Comparison of ENCODE assay signal across 8 cellular contexts in genomic region chr14:55052259-55052930, GRCh38. TPM values are rescaled to one million over a fixed set of nuclear protein-coding genes. Genes with fewer than 3 reads are reported as not detected.
A peak's percentile ranks its signal among the peaks of the same experiment; 100 is the strongest.
DNase-seq lines count a peak whose midpoint lies in the region; ATAC-seq lines count a peak whose summit lies in the region.

No MANE protein-coding gene starts in this region.

- intact Hi-C loops in activated naive CD4-positive, alpha-beta T cell treated with anti-CD3 and anti-CD28 coated beads for 36 hours (cut with micrococcal nuclease) = loop anchor here (1.0 to 5.0 kb wide), 4 partner anchors 46 to 360 kb away; partner anchors contain the start of genes ATG14 and FBXO34

- peak overlapping the region; percentile 95 for H3K27ac Mint-ChIP-seq in activated naive CD4-positive, alpha-beta T cell treated with anti-CD3 and anti-CD28 coated beads for 36 hours
- peak overlapping the region; percentile 88 for H3K27ac Mint-ChIP-seq in activated naive CD8-positive, alpha-beta T cell
- H3K27ac Mint-ChIP-seq in stimulated activated memory B cell treated with anti-CD40 and anti-IgM and Interleukin-4, amounts not matched to agents 10 μg/mL and 1 μg/mL and 100 μg/mL, for 72 hours = peak overlapping the region; percentile 92

- H3K4me3 ChIP-seq in iPS DF 6.9 (ENCODE audit: low read length) = peak overlapping the region; percentile 93; the same call in 1 of the 2 replicates

- ATAC-seq in HG03064 (IDR thresholded peaks at IDR 0.05; ENCODE audit: low read depth, unreplicated experiment) = peak; percentile 6
- ATAC-seq in stimulated activated memory B cell treated with anti-CD40 and anti-IgM and Interleukin-4, amounts not matched to agents 10 μg/mL and 1 μg/mL and 100 μg/mL, for 72 hours = no peak
- no peak for ATAC-seq in GM21360 (IDR thresholded peaks at IDR 0.05; ENCODE audit: unreplicated experiment)
- no peak for ATAC-seq in HG03521 (IDR thresholded peaks at IDR 0.05; ENCODE audit: unreplicated experiment)

- peaks cover 25% of the 10 kb centered on the region for H3K36me3 Mint-ChIP-seq in activated naive CD4-positive, alpha-beta T cell treated with anti-CD3 and anti-CD28 coated beads for 36 hours (ENCODE audit: low read depth)
- H3K36me3 Mint-ChIP-seq in activated naive CD8-positive, alpha-beta T cell = peaks cover 4% of the 10 kb centered on the region
- H3K36me3 Mint-ChIP-seq in stimulated activated memory B cell treated with anti-CD40 and anti-IgM and Interleukin-4, amounts not matched to agents 10 μg/mL and 1 μg/mL and 100 μg/mL, for 72 hours = peaks cover 17% of the 10 kb centered on the region

- no CpG with 5 or more reads among the region's 14 CpGs for WGBS in iPS DF 6.9 (ENCODE audit: insufficient coverage, insufficient read length)

- H3K9me3 ChIP-seq in iPS DF 6.9 (ENCODE audit: control insufficient read depth, insufficient read depth, low read length) = no peaks in the 10 kb centered on the region

- H3K27me3 Mint-ChIP-seq in activated naive CD4-positive, alpha-beta T cell treated with anti-CD3 and anti-CD28 coated beads for 36 hours (ENCODE audit: low read depth) = no peaks in the 10 kb centered on the region
- no peaks in the 10 kb centered on the region for H3K27me3 Mint-ChIP-seq in activated naive CD8-positive, alpha-beta T cell
- no peaks in the 10 kb centered on the region for H3K27me3 Mint-ChIP-seq in stimulated activated memory B cell treated with anti-CD40 and anti-IgM and Interleukin-4, amounts not matched to agents 10 μg/mL and 1 μg/mL and 100 μg/mL, for 72 hours

- DNase-seq in activated naive CD4-positive, alpha-beta T cell treated with anti-CD3 and anti-CD28 coated beads for 36 hours = peak; percentile 55
- no peak for DNase-seq in activated naive CD4-positive, alpha-beta T cell treated with anti-CD3 and anti-CD28 coated beads, Interleukin-2, amount 50 U/mL, for 16 hours
- DNase-seq in iPS DF 6.9 (ENCODE audit: low read depth, low spot score) = no peak

- no peaks in the 10 kb centered on the region for H3K27me3 ChIP-seq in iPS DF 6.9 (ENCODE audit: control insufficient read depth, insufficient read depth, low read length)

- H3K4me1 ChIP-seq in iPS DF 6.9 (ENCODE audit: control insufficient read depth, insufficient read depth, low read length) = no peaks in the 10 kb centered on the region

- peak overlapping the region; percentile 86 for H3K4me3 Mint-ChIP-seq in activated naive CD4-positive, alpha-beta T cell treated with anti-CD3 and anti-CD28 coated beads for 36 hours
- peak overlapping the region; percentile 93 for H3K4me3 Mint-ChIP-seq in activated naive CD8-positive, alpha-beta T cell
- peak overlapping the region; percentile 91 for H3K4me3 Mint-ChIP-seq in stimulated activated memory B cell treated with anti-CD40 and anti-IgM and Interleukin-4, amounts not matched to agents 10 μg/mL and 1 μg/mL and 100 μg/mL, for 72 hours

- H3K4me1 Mint-ChIP-seq in activated naive CD4-positive, alpha-beta T cell treated with anti-CD3 and anti-CD28 coated beads for 36 hours (ENCODE audit: low read depth) = peaks cover 44% of the 10 kb centered on the region
- peaks cover 43% of the 10 kb centered on the region for H3K4me1 Mint-ChIP-seq in activated naive CD8-positive, alpha-beta T cell (ENCODE audit: low read depth)
- peaks cover 28% of the 10 kb centered on the region for H3K4me1 Mint-ChIP-seq in stimulated activated memory B cell treated with anti-CD40 and anti-IgM and Interleukin-4, amounts not matched to agents 10 μg/mL and 1 μg/mL and 100 μg/mL, for 72 hours

- CTCF ChIA-PET in activated naive CD4-positive, alpha-beta T cell treated with anti-CD3 and anti-CD28 coated beads for 36 hours (lab: Charles Lee) = interaction anchor here (0.8 to 1.9 kb wide), 12 partner anchors 8 to 322 kb away, joined by 3 to 21 read pairs (median 4); partner anchors contain the start of genes SOCS4 and WDHD1

- H3K9me3 Mint-ChIP-seq in activated naive CD4-positive, alpha-beta T cell treated with anti-CD3 and anti-CD28 coated beads for 36 hours = no peaks in the 10 kb centered on the region
- H3K9me3 Mint-ChIP-seq in activated naive CD8-positive, alpha-beta T cell (ENCODE audit: low read depth) = no peaks in the 10 kb centered on the region
- H3K9me3 Mint-ChIP-seq in stimulated activated memory B cell treated with anti-CD40 and anti-IgM and Interleukin-4, amounts not matched to agents 10 μg/mL and 1 μg/mL and 100 μg/mL, for 72 hours = no peaks in the 10 kb centered on the region

- no peaks in the 10 kb centered on the region for H3K36me3 ChIP-seq in iPS DF 6.9 (ENCODE audit: control insufficient read depth, insufficient read depth, low read length)

- H3K27ac ChIP-seq in iPS DF 6.9 (ENCODE audit: low read length) = no peak overlapping the region

RNA-seq across cellular contexts. Expression of gene MAPK1IP1L, which starts 0.9 kb away (rescaled TPM):
- total RNA-seq in activated naive CD4-positive, alpha-beta T cell treated with anti-CD3 and anti-CD28 coated beads for 36 hours = 10 to 100 TPM; 78.2 to 83.4 TPM

RNA-seq across cellular contexts. Expression of gene SOCS4, which starts 25.4 kb away (rescaled TPM):
- total RNA-seq in activated naive CD4-positive, alpha-beta T cell treated with anti-CD3 and anti-CD28 coated beads for 36 hours = 10 to 100 TPM; 17.7 to 17.9 TPM

RNA-seq across cellular contexts. Expression of gene WDHD1, which starts 25.5 kb away (rescaled TPM):
- total RNA-seq in activated naive CD4-positive, alpha-beta T cell treated with anti-CD3 and anti-CD28 coated beads for 36 hours = 10 to 100 TPM; 61.1 to 62.9 TPM
